21 cellular contexts compared by ENCODE assay signal in the genomic region with DNA sequence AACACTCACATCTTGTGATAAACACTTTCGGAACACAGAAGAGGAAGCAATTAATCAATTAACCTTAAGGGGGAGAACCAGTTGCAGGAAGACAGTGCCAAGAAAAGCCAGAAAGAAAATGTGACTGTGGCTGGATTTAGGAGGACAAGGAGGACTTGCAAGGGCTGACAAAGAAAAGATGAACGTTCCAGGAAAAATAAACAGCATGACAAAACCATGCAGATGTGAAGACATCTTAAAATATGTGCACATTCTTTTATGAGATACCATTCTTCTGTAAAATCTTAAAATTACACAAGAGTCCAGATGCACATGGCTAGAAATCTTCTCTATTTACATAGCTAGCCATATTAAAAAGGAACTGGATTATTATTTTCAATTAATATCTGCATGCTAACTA. TPM values are rescaled to one million over a fixed set of nuclear protein-coding genes. Genes with fewer than 3 reads are reported as not detected.
DNase-seq lines count a peak whose midpoint lies in the region; ATAC-seq and TF ChIP-seq lines count a peak whose summit lies in the region.
"Had no signal": no experiment of that assay in that cellular context is flagged by ENCODE, and none has a peak within 500 bp of the region (broad histone marks: within the 10 kb centered on the region; RNA-seq: fewer than 3 reads in every experiment).

No MANE protein-coding gene starts in this region.

- peak overlapping the region; percentile 45 for H3K27ac ChIP-seq in GM23248
- H3K27ac ChIP-seq: heart right ventricle, tibial artery had no signal

- DNase-seq in AG10803 (ENCODE audit: low read depth): peak; percentile 91
- DNase-seq in GM23248: peak; percentile 61
- DNase-seq in amniotic epithelial cell (ENCODE audit: low read depth): peak; percentile 79
- peak; percentile 79 for DNase-seq in fibroblast of the aortic adventitia (ENCODE audit: low read depth)
- no peak for DNase-seq in GDM1 (lab: John Stamatoyannopoulos, UW)
- DNase-seq in occipital lobe (lab: John Stamatoyannopoulos, UW): no peak
- DNase-seq: activated B cell treated with CpG ODN at 0.5 μM for 24 hours; CD4-positive, CD25-positive, alpha-beta regulatory T cell; effector memory CD4-positive, alpha-beta T cell; heart right ventricle; mammary epithelial cell; NCI-H2029 treated with DMSO at 0.1 percent for 48 hours; PC-3; stimulated activated naive CD8-positive, alpha-beta T cell treated with anti-CD3 and anti-CD28 coated beads, Interleukin-15, amount 100 ng/mL, for 72 hours; tibial artery had no signal

- H3F3A ChIP-seq in GM23248 (ENCODE audit: insufficient read depth): peaks cover 68% of the 10 kb centered on the region

- H3K4me3 ChIP-seq in AG10803 (ENCODE audit: low read length) (no peak overlapping the region), GM23248 (peak overlapping the region; percentile 17), fibroblast of the aortic adventitia (ENCODE audit: low read depth, low read length) (no peak overlapping the region)
- H3K4me3 ChIP-seq: esophagus muscularis mucosa, heart right ventricle, tibial artery had no signal

- no peak for TF ChIP-seq CTCF in AG10803 (conservative IDR thresholded peaks at IDR 0.05; ENCODE audit: low read length)
- no peak for TF ChIP-seq CTCF in fibroblast of the aortic adventitia (IDR thresholded peaks at IDR 0.05; ENCODE audit: insufficient read depth, low read length)

- ATAC-seq in GM18867 (IDR thresholded peaks at IDR 0.05; ENCODE audit: unreplicated experiment) (no peak), GM18517 (IDR thresholded peaks at IDR 0.05; ENCODE audit: unreplicated experiment) (no peak)
- ATAC-seq: heart right ventricle; HepG2; PC-3; Right ventricle myocardium inferior; sciatic nerve; stimulated activated naive CD8-positive, alpha-beta T cell treated with anti-CD3 and anti-CD28 coated beads, Interleukin-15, amount 100 ng/mL, for 72 hours had no signal

- H3K79me2 ChIP-seq in GM23248 (ENCODE audit: insufficient read depth): peaks cover 100% of the 10 kb centered on the region

- peak overlapping the region; percentile 62 for H3K4me2 ChIP-seq in GM23248 (ENCODE audit: unreplicated experiment)

- H3K9me3 ChIP-seq in GM23248 (ENCODE audit: low read depth): no peaks in the 10 kb centered on the region
- H3K9me3 ChIP-seq: esophagus muscularis mucosa, heart right ventricle, tibial artery had no signal

- peaks cover 48% of the 10 kb centered on the region for H3K4me1 ChIP-seq in GM23248 (ENCODE audit: insufficient read depth)

- H3K36me3 ChIP-seq in GM23248 (ENCODE audit: low read depth): peaks cover 19% of the 10 kb centered on the region

- H4K20me1 ChIP-seq in GM23248 (ENCODE audit: insufficient read depth): 0 out of 2 replicates have a peak, but pooled peaks cover 9% of the 10 kb centered on the region

- H3K27me3 ChIP-seq in GM23248 (replicated peaks; ENCODE audit: insufficient read depth): no peaks in the 10 kb centered on the region
- H3K27me3 ChIP-seq: esophagus muscularis mucosa, heart right ventricle, tibial artery had no signal

- no peaks in the 10 kb centered on the region for H3K9me2 ChIP-seq in GM23248 (ENCODE audit: insufficient read depth)

- no peak overlapping the region for H2AFZ ChIP-seq in GM23248

- H3K9ac ChIP-seq in GM23248: no peak overlapping the region

- in situ Hi-C loops in GM23248 (cut with MboI): no loop called here

- WGBS in GM23248 (ENCODE audit: low coverage in 1 of 2, low lambda C conversion rate in 2 of 2, missing lambda C conversion rate in 2 of 2), 2 experiments: 2 to 7% methylated on average over 2 of the region's 2 CpGs

RNA-seq across cellular contexts. Expression of a gene that starts 33.4 kb away (rescaled TPM):
- total RNA-seq in GM23248 (2014; rRNA removed; shearing (Covaris generic)): 98.4 and 146 TPM in 2 replicates
- 33.8 and 34.8 TPM in 2 replicates for polyA plus RNA-seq in GM23248 (2016; fragmentation: Nextera tagmentation; extraction: Ambion mirVana)
- total RNA-seq in fibroblast of the aortic adventitia (ENCODE audit: low replicate concordance): 15.1 and 110 TPM in 2 replicates
- total RNA-seq in occipital lobe: 90.8 TPM
- total RNA-seq: activated B cell treated with CpG ODN at 0.5 μM for 24 hours; CD4-positive, CD25-positive, alpha-beta regulatory T cell had no signal
- polyA plus RNA-seq: CD4-positive, CD25-positive, alpha-beta regulatory T cell had no signal

Comparison
In these comparisons a context has a peak if more than half of its experiments do, and no peak if none do; other contexts are left out.
1. DNase-seq: peak in AG10803 (single experiment), GM23248 (single experiment), amniotic epithelial cell (single experiment) and fibroblast of the aortic adventitia (single experiment); none in GDM1 (single experiment) and occipital lobe (single experiment).